Comparison of ENCODE assay signal across 16 cellular contexts in genomic region chr22:19873960-19874306, GRCh38. TPM values are rescaled to one million over a fixed set of nuclear protein-coding genes. Genes with fewer than 3 reads are reported as not detected.
DNase-seq lines count a peak whose midpoint lies in the region; ATAC-seq and TF ChIP-seq lines count a peak whose summit lies in the region.
"Had no signal": no experiment of that assay in that cellular context is flagged by ENCODE, and none has a peak within 500 bp of the region (broad histone marks: within the 10 kb centered on the region; RNA-seq: fewer than 3 reads in every experiment).

No MANE protein-coding gene starts in this region.

- peaks cover 0 to 4% of the 10 kb centered on the region in 2 donors for H3K4me1 ChIP-seq in uterus
- H3K4me1 ChIP-seq: HAP-1, parathyroid adenoma had no signal

- H3K4me3 ChIP-seq in neural cell (ENCODE audit: low read length) (no peak overlapping the region), uterus (no peak overlapping the region)
- H3K4me3 ChIP-seq: esophagus muscularis mucosa, HAP-1, lung had no signal

- H3K27me3 ChIP-seq in neural cell (ENCODE audit: insufficient read depth, low read depth, low read length), result no peaks in the 10 kb centered on the region
- no peaks in the 10 kb centered on the region for H3K27me3 ChIP-seq in uterus
- H3K27me3 ChIP-seq: esophagus muscularis mucosa had no signal

- H3F3A ChIP-seq in neural cell (ENCODE audit: insufficient read depth, low read length, poor library complexity, severe bottlenecking), result no peaks in the 10 kb centered on the region

- H3K9me3 ChIP-seq in neural cell (ENCODE audit: low read length) (no peaks in the 10 kb centered on the region), uterus (no peaks in the 10 kb centered on the region)
- H3K9me3 ChIP-seq: esophagus muscularis mucosa, HAP-1 had no signal

- H3K4me2 ChIP-seq in neural cell (ENCODE audit: low read length), result no peak overlapping the region

- no peaks in the 10 kb centered on the region for H3K79me2 ChIP-seq in neural cell (replicated peaks; ENCODE audit: insufficient read depth, low read length)
- H3K79me2 ChIP-seq: parathyroid adenoma had no signal

- no peaks in the 10 kb centered on the region for H4K20me1 ChIP-seq in neural cell (ENCODE audit: insufficient read depth)

- TF ChIP-seq POLR2A in uterus (IDR thresholded peaks at IDR 0.05), result no peak

- H3K36me3 ChIP-seq in neural cell (ENCODE audit: insufficient read depth, low read length), result no peaks in the 10 kb centered on the region
- no peaks in the 10 kb centered on the region for H3K36me3 ChIP-seq in uterus
- H3K36me3 ChIP-seq: HAP-1 had no signal

- ATAC-seq in left cardiac atrium, result no peak
- ATAC-seq in activated T-helper 17 cell treated with anti-CD3 and anti-CD28 coated beads, Interleukin-2, amount 50 U/mL, for 72 hours (replicated peaks), result peak; percentile 20

- H3K36me3 Mint-ChIP-seq in activated T-helper 17 cell treated with anti-CD3 and anti-CD28 coated beads, Interleukin-2, amount 50 U/mL, for 72 hours (ENCODE audit: low read depth), result no peaks in the 10 kb centered on the region

- peak overlapping the region; percentile 66 for H3K9ac ChIP-seq in neural cell (ENCODE audit: low read length)
- H3K9ac ChIP-seq: parathyroid adenoma had no signal

- H3K27ac Mint-ChIP-seq in activated T-helper 17 cell treated with anti-CD3 and anti-CD28 coated beads, Interleukin-2, amount 50 U/mL, for 72 hours, result peak overlapping the region; percentile 56
- H3K27ac Mint-ChIP-seq: B cell had no signal

- no peak for TF ChIP-seq CTCF in neural cell (IDR thresholded peaks at IDR 0.05; ENCODE audit: poor library complexity, severe bottlenecking)
- TF ChIP-seq CTCF in uterus (IDR thresholded peaks at IDR 0.05), result no peak

- no peak overlapping the region for H2AFZ ChIP-seq in neural cell (ENCODE audit: low read depth, low read length)
- H2AFZ ChIP-seq: parathyroid adenoma had no signal

- H3K27ac ChIP-seq in neural cell (ENCODE audit: low read length) (peak overlapping the region; percentile 83), uterus (no peak overlapping the region)
- H3K27ac ChIP-seq: esophagus muscularis mucosa, parathyroid adenoma had no signal

- H3K9me3 Mint-ChIP-seq in activated T-helper 17 cell treated with anti-CD3 and anti-CD28 coated beads, Interleukin-2, amount 50 U/mL, for 72 hours, result no peaks in the 10 kb centered on the region

- no peaks in the 10 kb centered on the region for H3K27me3 Mint-ChIP-seq in activated T-helper 17 cell treated with anti-CD3 and anti-CD28 coated beads, Interleukin-2, amount 50 U/mL, for 72 hours
- H3K27me3 Mint-ChIP-seq: B cell had no signal

- peak; percentile 69 for DNase-seq in cardiac septum (ENCODE audit: low spot score)
- no peak for DNase-seq in left cardiac atrium
- DNase-seq in uterus, result peak; percentile 10 to 13
- no peak for DNase-seq in stimulated activated CD4-positive, alpha-beta T cell treated with anti-CD3 and anti-CD28 coated beads, Interleukin-15, amount 100 ng/mL, for 24 hours
- no peak for DNase-seq in NCI-H2227 treated with DMSO at 0.1 percent for 48 hours (lab: John Stamatoyannopoulos, UW)
- no peak for DNase-seq in activated CD4-positive, CD25-positive, alpha-beta regulatory T cell (lab: John Stamatoyannopoulos, UW)
- DNase-seq: hippocampal formation, NCI-H1092, NCI-H226 had no signal

- no peaks in the 10 kb centered on the region for H3K4me1 Mint-ChIP-seq in activated T-helper 17 cell treated with anti-CD3 and anti-CD28 coated beads, Interleukin-2, amount 50 U/mL, for 72 hours
- H3K4me1 Mint-ChIP-seq: B cell had no signal

- TF ChIP-seq RAD21 in neural cell (conservative IDR thresholded peaks at IDR 0.05), result no peak

- TF ChIP-seq EP300 in neural cell (conservative IDR thresholded peaks at IDR 0.05; ENCODE audit: poor library complexity, severe bottlenecking), result no peak

- peak overlapping the region; percentile 51 for H3K4me3 Mint-ChIP-seq in activated T-helper 17 cell treated with anti-CD3 and anti-CD28 coated beads, Interleukin-2, amount 50 U/mL, for 72 hours
- H3K4me3 Mint-ChIP-seq: B cell had no signal

- intact Hi-C loops in cardiac septum (cut with DNase I), result no loop called here
- intact Hi-C loops in left cardiac atrium (cut with DNase I), result no loop called here
- intact Hi-C loops in uterus (cut with DNase I; ENCODE audit: low total_unique reads), result no loop called here

- H3K9me2 ChIP-seq in neural cell (ENCODE audit: insufficient read depth, low read length), result no peaks in the 10 kb centered on the region

TF ChIP-seq in neural cell, 6 proteins besides CTCF, POLR2A, EP300 and RAD21:
- TF ChIP-seq, protein P1, sequence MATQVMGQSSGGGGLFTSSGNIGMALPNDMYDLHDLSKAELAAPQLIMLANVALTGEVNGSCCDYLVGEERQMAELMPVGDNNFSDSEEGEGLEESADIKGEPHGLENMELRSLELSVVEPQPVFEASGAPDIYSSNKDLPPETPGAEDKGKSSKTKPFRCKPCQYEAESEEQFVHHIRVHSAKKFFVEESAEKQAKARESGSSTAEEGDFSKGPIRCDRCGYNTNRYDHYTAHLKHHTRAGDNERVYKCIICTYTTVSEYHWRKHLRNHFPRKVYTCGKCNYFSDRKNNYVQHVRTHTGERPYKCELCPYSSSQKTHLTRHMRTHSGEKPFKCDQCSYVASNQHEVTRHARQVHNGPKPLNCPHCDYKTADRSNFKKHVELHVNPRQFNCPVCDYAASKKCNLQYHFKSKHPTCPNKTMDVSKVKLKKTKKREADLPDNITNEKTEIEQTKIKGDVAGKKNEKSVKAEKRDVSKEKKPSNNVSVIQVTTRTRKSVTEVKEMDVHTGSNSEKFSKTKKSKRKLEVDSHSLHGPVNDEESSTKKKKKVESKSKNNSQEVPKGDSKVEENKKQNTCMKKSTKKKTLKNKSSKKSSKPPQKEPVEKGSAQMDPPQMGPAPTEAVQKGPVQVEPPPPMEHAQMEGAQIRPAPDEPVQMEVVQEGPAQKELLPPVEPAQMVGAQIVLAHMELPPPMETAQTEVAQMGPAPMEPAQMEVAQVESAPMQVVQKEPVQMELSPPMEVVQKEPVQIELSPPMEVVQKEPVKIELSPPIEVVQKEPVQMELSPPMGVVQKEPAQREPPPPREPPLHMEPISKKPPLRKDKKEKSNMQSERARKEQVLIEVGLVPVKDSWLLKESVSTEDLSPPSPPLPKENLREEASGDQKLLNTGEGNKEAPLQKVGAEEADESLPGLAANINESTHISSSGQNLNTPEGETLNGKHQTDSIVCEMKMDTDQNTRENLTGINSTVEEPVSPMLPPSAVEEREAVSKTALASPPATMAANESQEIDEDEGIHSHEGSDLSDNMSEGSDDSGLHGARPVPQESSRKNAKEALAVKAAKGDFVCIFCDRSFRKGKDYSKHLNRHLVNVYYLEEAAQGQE (IDR thresholded peaks at IDR 0.05; ENCODE audit: borderline replicate concordance), result no peak
- no peak for TF ChIP-seq MXI1 (conservative IDR thresholded peaks at IDR 0.05; ENCODE audit: poor library complexity, severe bottlenecking)
- TF ChIP-seq TAF1 (IDR thresholded peaks at IDR 0.05; ENCODE audit: low read depth), result no peak
- TF ChIP-seq EZH2 (IDR thresholded peaks at IDR 0.05; ENCODE audit: borderline replicate concordance, insufficient read depth, low read length, poor library complexity, severe bottlenecking), result no peak
- no peak for TF ChIP-seq POLR2AphosphoS5 (IDR thresholded peaks at IDR 0.05)
- TF ChIP-seq SMC3 (conservative IDR thresholded peaks at IDR 0.05; ENCODE audit: poor library complexity), result no peak

RNA-seq across cellular contexts. Expression of gene GNB1L, which starts 19.3 kb away (rescaled TPM):
- total RNA-seq in cardiac septum (2.0 TPM), left cardiac atrium (1 to 10 TPM; 2.5 to 4.5 TPM), uterus (10 to 100 TPM in 1 of 4 donors, 1 to 10 TPM in 2, under 1 TPM in 1; 0.59 to 12.2 (median 3.1) TPM)
- 10 to 100 TPM; 10.8 to 14.4 TPM for total RNA-seq in activated T-helper 17 cell treated with anti-CD3 and anti-CD28 coated beads, Interleukin-2, amount 50 U/mL, for 72 hours
- 16.5 and 16.9 TPM in 2 replicates for polyA plus RNA-seq in neural cell
- 5.7 and 7.8 TPM in 2 replicates for polyA minus RNA-seq in neural cell

RNA-seq across cellular contexts. Expression of gene RTL10, which starts 19.3 kb away (rescaled TPM):
- total RNA-seq in cardiac septum (6.3 TPM), left cardiac atrium (1 to 10 TPM; 6.8 to 7.7 TPM), uterus (10 to 100 TPM in 3 of 4 donors, 1 to 10 TPM in 1; 6.8 to 24.3 (median 17.7) TPM)
- total RNA-seq in activated T-helper 17 cell treated with anti-CD3 and anti-CD28 coated beads, Interleukin-2, amount 50 U/mL, for 72 hours, result 10 to 100 TPM; 13.0 to 16.4 TPM
- polyA plus RNA-seq in neural cell, result 9.7 and 11.7 TPM in 2 replicates
- 15.3 and 19.2 TPM in 2 replicates for polyA minus RNA-seq in neural cell

Comparison
In these comparisons a context has a peak if more than half of its experiments do, and no peak if none do; other contexts are left out.
1. DNase-seq: peak in cardiac septum (single experiment) and uterus (2 of 2); none in left cardiac atrium (single experiment), stimulated activated CD4-positive, alpha-beta T cell treated with anti-CD3 and anti-CD28 coated beads, Interleukin-15, amount 100 ng/mL, for 24 hours (single experiment), NCI-H2227 treated with DMSO at 0.1 percent for 48 hours (single experiment) and activated CD4-positive, CD25-positive, alpha-beta regulatory T cell (0 of 4).